9 cellular contexts compared by ENCODE assay signal in genomic region chr12:16347391-16348298, GRCh38. TPM values are rescaled to one million over a fixed set of nuclear protein-coding genes. Genes with fewer than 3 reads are reported as not detected.
DNase-seq lines count a peak whose midpoint lies in the region; ATAC-seq and TF ChIP-seq lines count a peak whose summit lies in the region.
"Had no signal": no experiment of that assay in that cellular context is flagged by ENCODE, and none has a peak within 500 bp of the region (broad histone marks: within the 10 kb centered on the region; RNA-seq: fewer than 3 reads in every experiment).

A gene with protein sequence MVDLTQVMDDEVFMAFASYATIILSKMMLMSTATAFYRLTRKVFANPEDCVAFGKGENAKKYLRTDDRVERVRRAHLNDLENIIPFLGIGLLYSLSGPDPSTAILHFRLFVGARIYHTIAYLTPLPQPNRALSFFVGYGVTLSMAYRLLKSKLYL (plus strand): TSS chr12:16347645. CDS start chr12:16354253, 6,608 bp downstream.

- H3K9me2 ChIP-seq in GM23248 (ENCODE audit: insufficient read depth) (peaks cover 4% of the 10 kb centered on the region; the same call in 1 of the 2 replicates), hepatocyte (replicated peaks; ENCODE audit: insufficient read depth) (no peaks in the 10 kb centered on the region)

- H3K4me3 Mint-ChIP-seq in activated T-helper 1 cell treated with anti-CD3 and anti-CD28 coated beads, Interleukin-12 subunit alpha, Interleukin-12 subunit beta, Interleukin-2, Interleukin-4 antibody, amounts not matched to agents 30 ng/mL and 10 ng/mL and 1 ng/mL, durations not matched to agents 14 hours and 24 hours and 36 hours = no peak within 1 kb of the TSS
- H3K4me3 Mint-ChIP-seq in effector memory CD8-positive, alpha-beta T cell = no peak within 1 kb of the TSS
- H3K4me3 Mint-ChIP-seq: IgD-negative memory B cell had no signal

- peak within 1 kb of the TSS; percentile 86 for H3K4me3 ChIP-seq in GM23248
- peak within 1 kb of the TSS; percentile 34 for H3K4me3 ChIP-seq in hepatocyte

- H3K27ac ChIP-seq in GM23248 = peak within 1 kb of the TSS; percentile 99
- H3K27ac ChIP-seq in angular gyrus (ENCODE audit: low read depth, low read length) = peak within 1 kb of the TSS; percentile 68
- peak within 1 kb of the TSS; percentile 85 for H3K27ac ChIP-seq in hepatocyte

- no peak for TF ChIP-seq CTCF in hepatocyte (IDR thresholded peaks at IDR 0.05; ENCODE audit: poor library complexity)

- H3K9ac ChIP-seq in GM23248 = peak within 1 kb of the TSS; percentile 97

- peaks cover 55% of the 10 kb centered on the region for H3K79me2 ChIP-seq in GM23248 (ENCODE audit: insufficient read depth)
- H3K79me2 ChIP-seq in hepatocyte = peaks cover 17% of the 10 kb centered on the region

- in situ Hi-C loops in Caki2 (cut with HindIII; ENCODE audit: low pct_unique_long_range_greater_than_20kb, low sequenced_read_pairs) (no loop called here), GM23248 (cut with MboI) (no loop called here)

- H3K4me1 ChIP-seq in GM23248 (ENCODE audit: insufficient read depth) (peaks cover 41% of the 10 kb centered on the region), hepatocyte (ENCODE audit: insufficient read depth) (peaks cover 3% of the 10 kb centered on the region)

- H3K36me3 Mint-ChIP-seq in activated T-helper 1 cell treated with anti-CD3 and anti-CD28 coated beads, Interleukin-12 subunit alpha, Interleukin-12 subunit beta, Interleukin-2, Interleukin-4 antibody, amounts not matched to agents 30 ng/mL and 10 ng/mL and 1 ng/mL, durations not matched to agents 14 hours and 24 hours and 36 hours (ENCODE audit: low read depth) = no peaks in the 10 kb centered on the region
- H3K36me3 Mint-ChIP-seq in effector memory CD8-positive, alpha-beta T cell (ENCODE audit: insufficient read depth) = peaks cover 4% of the 10 kb centered on the region
- H3K36me3 Mint-ChIP-seq: IgD-negative memory B cell had no signal

- intact Hi-C loops in activated T-helper 1 cell treated with anti-CD3 and anti-CD28 coated beads, Interleukin-12 subunit alpha, Interleukin-12 subunit beta, Interleukin-2, Interleukin-4 antibody, amounts not matched to agents 30 ng/mL and 10 ng/mL and 1 ng/mL, durations not matched to agents 14 hours and 24 hours and 36 hours (cut with micrococcal nuclease) = no loop called here

- H3K27me3 ChIP-seq in GM23248 (replicated peaks; ENCODE audit: insufficient read depth) = no peaks in the 10 kb centered on the region
- H3K27me3 ChIP-seq in hepatocyte = no peaks in the 10 kb centered on the region

- ATAC-seq in effector memory CD8-positive, alpha-beta T cell (replicated peaks) = no peak

- H3K27me3 Mint-ChIP-seq in activated T-helper 1 cell treated with anti-CD3 and anti-CD28 coated beads, Interleukin-12 subunit alpha, Interleukin-12 subunit beta, Interleukin-2, Interleukin-4 antibody, amounts not matched to agents 30 ng/mL and 10 ng/mL and 1 ng/mL, durations not matched to agents 14 hours and 24 hours and 36 hours (ENCODE audit: insufficient read depth) = peaks cover 8% of the 10 kb centered on the region
- H3K27me3 Mint-ChIP-seq in effector memory CD8-positive, alpha-beta T cell = no peaks in the 10 kb centered on the region

- H3K9me3 ChIP-seq in GM23248 (ENCODE audit: low read depth) = no peaks in the 10 kb centered on the region
- H3K9me3 ChIP-seq in hepatocyte (ENCODE audit: low read depth) = no peaks in the 10 kb centered on the region

- H3K9me3 Mint-ChIP-seq in activated T-helper 1 cell treated with anti-CD3 and anti-CD28 coated beads, Interleukin-12 subunit alpha, Interleukin-12 subunit beta, Interleukin-2, Interleukin-4 antibody, amounts not matched to agents 30 ng/mL and 10 ng/mL and 1 ng/mL, durations not matched to agents 14 hours and 24 hours and 36 hours = no peaks in the 10 kb centered on the region
- H3K9me3 Mint-ChIP-seq in effector memory CD8-positive, alpha-beta T cell = peaks cover 0 to 1% of the 10 kb centered on the region in 2 donors

- peaks cover 62% of the 10 kb centered on the region for H3F3A ChIP-seq in GM23248 (ENCODE audit: insufficient read depth)

- H3K4me1 Mint-ChIP-seq in activated T-helper 1 cell treated with anti-CD3 and anti-CD28 coated beads, Interleukin-12 subunit alpha, Interleukin-12 subunit beta, Interleukin-2, Interleukin-4 antibody, amounts not matched to agents 30 ng/mL and 10 ng/mL and 1 ng/mL, durations not matched to agents 14 hours and 24 hours and 36 hours (ENCODE audit: low read depth) = no peaks in the 10 kb centered on the region
- H3K4me1 Mint-ChIP-seq in effector memory CD8-positive, alpha-beta T cell (ENCODE audit: low read depth in 2 of 2) = no peaks in the 10 kb centered on the region
- H3K4me1 Mint-ChIP-seq: IgD-negative memory B cell had no signal

- peak within 1 kb of the TSS; percentile 92 for H2AFZ ChIP-seq in GM23248
- H2AFZ ChIP-seq in hepatocyte = peak within 1 kb of the TSS; percentile 68

- H3K36me3 ChIP-seq in GM23248 (ENCODE audit: low read depth) (no peaks in the 10 kb centered on the region), hepatocyte (replicated peaks; ENCODE audit: insufficient read depth, low read depth) (no peaks in the 10 kb centered on the region)

- WGBS in GM23248 (ENCODE audit: low coverage in 1 of 2, low lambda C conversion rate in 2 of 2, missing lambda C conversion rate in 2 of 2), 2 experiments = 1% methylated on average over 30 to 31 of the region's 31 CpGs
- WGBS in hepatocyte (ENCODE audit: low lambda C conversion rate, missing lambda C conversion rate) = 3% methylated on average over 29 of the region's 31 CpGs

- H3K4me2 ChIP-seq in GM23248 (ENCODE audit: unreplicated experiment) (peak within 1 kb of the TSS; percentile 85), hepatocyte (peak within 1 kb of the TSS; percentile 75)

- DNase-seq in Caki2 (ENCODE audit: low read depth) (peak; percentile 86), GM23248 (peak; percentile 81), NCI-H1048 (lab: John Stamatoyannopoulos, UW) (peak; percentile 74), hepatocyte (ENCODE audit: low spot score) (peak; percentile 80), putamen (ENCODE audit: low spot score) (peak; percentile 14)
- no peak for DNase-seq in activated T-helper 1 cell treated with anti-CD3 and anti-CD28 coated beads, Interleukin-12 subunit alpha, Interleukin-12 subunit beta, Interleukin-2, Interleukin-4 antibody, amounts not matched to agents 30 ng/mL and 10 ng/mL and 1 ng/mL, durations not matched to agents 14 hours and 24 hours and 36 hours (ENCODE audit: low spot score)
- DNase-seq in effector memory CD8-positive, alpha-beta T cell = no peak

- no peak within 1 kb of the TSS for H3K27ac Mint-ChIP-seq in activated T-helper 1 cell treated with anti-CD3 and anti-CD28 coated beads, Interleukin-12 subunit alpha, Interleukin-12 subunit beta, Interleukin-2, Interleukin-4 antibody, amounts not matched to agents 30 ng/mL and 10 ng/mL and 1 ng/mL, durations not matched to agents 14 hours and 24 hours and 36 hours
- no peak within 1 kb of the TSS for H3K27ac Mint-ChIP-seq in effector memory CD8-positive, alpha-beta T cell
- H3K27ac Mint-ChIP-seq: IgD-negative memory B cell had no signal

- H4K20me1 ChIP-seq in GM23248 (ENCODE audit: insufficient read depth) (no peaks in the 10 kb centered on the region), hepatocyte (ENCODE audit: insufficient read depth, poor library complexity, severe bottlenecking) (no peaks in the 10 kb centered on the region)

RNA-seq across cellular contexts. Expression of the gene that starts here (rescaled TPM):
- total RNA-seq in Caki2 (2014; rRNA removed; shearing (Covaris generic); ENCODE audit: low replicate concordance) = 667 and 694 TPM in 2 replicates
- total RNA-seq in GM23248 (2014; rRNA removed; shearing (Covaris generic)) = 122 and 141 TPM in 2 replicates
- 1,022 and 1,023 TPM in 2 replicates for polyA plus RNA-seq in GM23248 (2016; fragmentation: Nextera tagmentation; extraction: Ambion mirVana)
- total RNA-seq in hepatocyte = 256 and 271 TPM in 2 replicates
- 300 and 434 TPM in 2 replicates for polyA plus RNA-seq in hepatocyte
- total RNA-seq in activated T-helper 1 cell treated with anti-CD3 and anti-CD28 coated beads, Interleukin-12 subunit alpha, Interleukin-12 subunit beta, Interleukin-2, Interleukin-4 antibody, amounts not matched to agents 30 ng/mL and 10 ng/mL and 1 ng/mL, durations not matched to agents 14 hours and 24 hours and 36 hours = 0.73 and 1.0 TPM in 2 replicates
- polyA plus RNA-seq: IgD-negative memory B cell had no signal

Comparison
In these comparisons a context has a peak if more than half of its experiments do, and no peak if none do; other contexts are left out.
1. RNA of the gene that starts here (total RNA-seq): 667 to 694 TPM in Caki2, 256 to 271 TPM in hepatocyte and 122 to 141 TPM in GM23248; 0.73 to 1.0 TPM in activated T-helper 1 cell treated with anti-CD3 and anti-CD28 coated beads, Interleukin-12 subunit alpha, Interleukin-12 subunit beta, Interleukin-2, Interleukin-4 antibody, amounts not matched to agents 30 ng/mL and 10 ng/mL and 1 ng/mL, durations not matched to agents 14 hours and 24 hours and 36 hours; every median in the first group is over 10 times any median in the second.
2. DNase-seq: peak in Caki2 (single experiment), GM23248 (single experiment), NCI-H1048 (single experiment), hepatocyte (single experiment) and putamen (single experiment); none in activated T-helper 1 cell treated with anti-CD3 and anti-CD28 coated beads, Interleukin-12 subunit alpha, Interleukin-12 subunit beta, Interleukin-2, Interleukin-4 antibody, amounts not matched to agents 30 ng/mL and 10 ng/mL and 1 ng/mL, durations not matched to agents 14 hours and 24 hours and 36 hours (single experiment) and effector memory CD8-positive, alpha-beta T cell (0 of 3).
3. Peak in every context shown above with its lines, with median percentiles within 50 percentile points of each other: H3K27ac ChIP-seq.